In the genomic region with DNA sequence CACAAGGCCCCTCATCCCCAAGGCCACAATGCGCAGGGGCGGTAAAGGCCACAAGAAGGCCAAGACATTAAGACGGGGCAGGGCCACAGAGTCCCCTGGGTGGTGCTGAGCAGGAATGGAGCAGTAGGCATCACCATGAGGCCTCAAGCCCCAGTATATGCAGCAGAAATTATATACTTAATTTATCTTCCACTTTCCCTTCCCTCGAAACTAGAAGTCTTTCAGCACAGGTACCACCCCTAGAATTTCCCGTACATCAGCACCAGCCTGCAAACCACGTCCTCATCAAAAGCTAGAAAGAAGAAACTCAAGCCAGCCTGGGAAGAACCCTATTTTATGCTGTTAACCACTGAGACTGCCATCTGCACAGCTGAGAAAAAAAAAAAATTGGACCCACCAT, we compare ENCODE assay signal across 14 cellular contexts.
DNase-seq lines count a peak whose midpoint lies in the region; ATAC-seq and TF ChIP-seq lines count a peak whose summit lies in the region.
"Had no signal": no experiment of that assay in that cellular context is flagged by ENCODE, and none has a peak within 500 bp of the region (broad histone marks: within the 10 kb centered on the region; RNA-seq: fewer than 3 reads in every experiment).

No MANE protein-coding gene starts in this region.

- POLR2A ChIA-PET in Panc1 (lab: Charles Lee): interaction anchor here (0.7 kb wide), 1 partner anchor 24 kb away, joined by 5 read pairs; no protein-coding TSS in a partner anchor

- H3K27me3 ChIP-seq in Panc1 (ENCODE audit: control insufficient read depth, insufficient read depth, low read length): no peaks in the 10 kb centered on the region
- H3K27me3 ChIP-seq: BLaER1, Peyer's patch had no signal

- DNase-seq in Panc1 (ENCODE audit: low read depth, low spot score) (no peak), kidney tubule cell (ENCODE audit: low spot score) (no peak), middle frontal gyrus (ENCODE audit: extremely low spot score, low spot score) (no peak), NCI-H187 treated with DMSO at 0.1 percent for 48 hours (lab: John Stamatoyannopoulos, UW) (no peak), NCI-H526 (lab: John Stamatoyannopoulos, UW) (no peak)
- DNase-seq: activated naive CD4-positive, alpha-beta T cell treated with anti-CD3 and anti-CD28 coated beads, Interleukin-2, amount 50 U/mL, for 16 hours; dermis blood vessel endothelial cell; NCI-H1417; Peyer's patch had no signal

- ATAC-seq in GM18498 (IDR thresholded peaks at IDR 0.05; ENCODE audit: unreplicated experiment): peak; percentile 80
- peak; percentile 49 for ATAC-seq in GM19438 (IDR thresholded peaks at IDR 0.05; ENCODE audit: low read depth, unreplicated experiment)
- peak; percentile 67 for ATAC-seq in HG02938 (IDR thresholded peaks at IDR 0.05; ENCODE audit: unreplicated experiment)
- ATAC-seq in Panc1: peak; percentile 85

- H3K9me3 ChIP-seq in Panc1 (ENCODE audit: control insufficient read depth, insufficient read depth, low read depth, low read length): peaks cover 5% of the 10 kb centered on the region; the same call in 1 of the 2 replicates
- H3K9me3 ChIP-seq: BLaER1, Peyer's patch had no signal

- H3K36me3 ChIP-seq in Panc1 (ENCODE audit: control insufficient read depth, insufficient read depth, low read length): no peaks in the 10 kb centered on the region
- H3K36me3 ChIP-seq: BLaER1, Peyer's patch had no signal

- peak overlapping the region; percentile 68 for H3K27ac ChIP-seq in Panc1 (ENCODE audit: low read length)
- H3K27ac ChIP-seq: BLaER1, Peyer's patch, VCaP had no signal

- no TSS peak for BruUV-seq in Panc1 (replicated peaks; lab: Mats Ljungman, UMichigan)

- no peak overlapping the region for H3K4me3 ChIP-seq in Panc1 (ENCODE audit: low read depth in 2 of 2, low read length in 2 of 2)
- H3K4me3 ChIP-seq: BLaER1, Peyer's patch had no signal

- in situ Hi-C loops in Panc1 (cut with HindIII; ENCODE audit: low pct_unique_long_range_greater_than_20kb, low sequenced_read_pairs): no loop called here

- intact Hi-C loops in Panc1 (cut with micrococcal nuclease; ENCODE audit: unreplicated experiment): no loop called here

- H3K4me1 ChIP-seq in Panc1 (ENCODE audit: control insufficient read depth, insufficient read depth, low read length): peaks cover 10% of the 10 kb centered on the region
- H3K4me1 ChIP-seq: BLaER1, Peyer's patch had no signal

- TF ChIP-seq CTCF in Panc1 (IDR thresholded peaks at IDR 0.05): no peak

- CTCF ChIA-PET in Panc1 (lab: Charles Lee): no interaction called here
